In genomic region chr12:130871286-130872178, GRCh38 we compare ENCODE assay signal across 1 cellular context.
TF ChIP-seq lines count a peak whose summit lies in the region.

Gene RAN (plus strand): TSS chr12:130872066. CDS start chr12:130872594, 528 bp downstream.

TF ChIP-seq in K562, 482 proteins besides CTCF, POLR2A, EP300 and RAD21 (continued from another document and continues in another):
- TF ChIP-seq AFF4 (CRISPR knock-in tag; IDR thresholded peaks at IDR 0.05) (peak; percentile 67; the same call in 1 of the 2 replicates), CBFB (CRISPR knock-in tag; IDR thresholded peaks at IDR 0.05) (0 out of 2 replicates have a peak, but pooled peaks have one; percentile 36), E2F1 (CRISPR knock-in tag; IDR thresholded peaks at IDR 0.05) (peak; percentile 80; the same call in 1 of the 2 replicates), WHSC1 (IDR thresholded peaks at IDR 0.05; ENCODE audit: low read length) (no peak), ARID3B (CRISPR knock-in tag; IDR thresholded peaks at IDR 0.05; ENCODE audit: borderline replicate concordance) (peak; percentile 75; the same call in 1 of the 2 replicates), ZFPM2 (CRISPR knock-in tag; IDR thresholded peaks at IDR 0.05) (0 out of 2 replicates have a peak, but pooled peaks have one; percentile 20), ZBTB2 (IDR thresholded peaks at IDR 0.05) (0 out of 2 replicates have a peak, but pooled peaks have one; percentile 24), PRDM10 (IDR thresholded peaks at IDR 0.05; ENCODE audit: partially characterized antibody) (no peak), ZNF830 (CRISPR knock-in tag; IDR thresholded peaks at IDR 0.05) (peak; percentile 55; the same call in 1 of the 2 replicates), TAF1 (IDR thresholded peaks at IDR 0.05; ENCODE audit: control insufficient read depth, extremely low read depth, insufficient read depth, low read length, severe bottlenecking) (peak; percentile 81), POLR2G (IDR thresholded peaks at IDR 0.05; ENCODE audit: low read depth, low read length) (peak; percentile 95), HBP1 (CRISPR knock-in tag; IDR thresholded peaks at IDR 0.05) (peak; percentile 78; the same call in 1 of the 2 replicates), ARID1B (IDR thresholded peaks at IDR 0.05) (no peak), CEBPG (CRISPR knock-in tag; IDR thresholded peaks at IDR 0.05) (no peak), CEBPG (tag; conservative IDR thresholded peaks at IDR 0.05 in 1 of 2, IDR thresholded peaks at IDR 0.05 in 1 of 2) (peak; percentile 19 to 64; a peak in 2 of 4 replicates), TOE1 (IDR thresholded peaks at IDR 0.05; ENCODE audit: borderline replicate concordance) (peak; percentile 34; the same call in 1 of the 2 replicates), TOE1 (CRISPR knock-in tag; IDR thresholded peaks at IDR 0.05; ENCODE audit: borderline replicate concordance, low read depth) (no peak), PRPF4 (IDR thresholded peaks at IDR 0.05; ENCODE audit: insufficient read depth, low read depth, low read length, poor library complexity, severe bottlenecking) (peak; percentile 15), HNRNPL (IDR thresholded peaks at IDR 0.05; ENCODE audit: low read depth, low read length) (peak; percentile 69; the same call in 1 of the 2 replicates), CREB1 (IDR thresholded peaks at IDR 0.05) (peak; percentile 59; the same call in 1 of the 2 replicates), CREB1 (CRISPR knock-in tag; IDR thresholded peaks at IDR 0.05) (no peak), MTA3 (IDR thresholded peaks at IDR 0.05; ENCODE audit: borderline replicate concordance) (0 out of 2 replicates have a peak, but pooled peaks have one; percentile 46), MYC (IDR thresholded peaks at IDR 0.05; ENCODE audit: low read depth, low read length) (peak; percentile 98), MYC (CRISPR knock-in tag; IDR thresholded peaks at IDR 0.05; ENCODE audit: borderline replicate concordance, low read depth) (peak; percentile 75; the same call in 1 of the 2 replicates), ZKSCAN1 (IDR thresholded peaks at IDR 0.05; ENCODE audit: low read depth, low read length) (no peak), JUND (IDR thresholded peaks at IDR 0.05; ENCODE audit: borderline replicate concordance, low read depth, low read length) (0 out of 2 replicates have a peak, but pooled peaks have one; percentile 4), JUND (tag; IDR thresholded peaks at IDR 0.05; ENCODE audit: borderline replicate concordance, low read depth, low read length) (no peak), THRAP3 (IDR thresholded peaks at IDR 0.05; ENCODE audit: borderline replicate concordance) (0 out of 2 replicates have a peak, but pooled peaks have one; percentile 42), EHMT2 (IDR thresholded peaks at IDR 0.05) (no peak), TEAD2 (tag; IDR thresholded peaks at IDR 0.05) (no peak), TFE3 (CRISPR knock-in tag; IDR thresholded peaks at IDR 0.05) (no peak), CREB3 (tag; conservative IDR thresholded peaks at IDR 0.05; ENCODE audit: low read depth) (0 out of 2 replicates have a peak, but pooled peaks have one; percentile 27), DDX20 (tag; IDR thresholded peaks at IDR 0.05; ENCODE audit: low read depth) (no peak), SUPT5H (IDR thresholded peaks at IDR 0.05) (peak; percentile 89), NUFIP1 (IDR thresholded peaks at IDR 0.05; ENCODE audit: partially characterized antibody) (no peak), HMGN3 (IDR thresholded peaks at IDR 0.05; ENCODE audit: borderline replicate concordance, extremely low read depth, insufficient read length, low read depth, low read length) (peak; percentile 3), CREM (IDR thresholded peaks at IDR 0.05; ENCODE audit: low read depth) (peak; percentile 56; the same call in 1 of the 2 replicates), ZNF12 (CRISPR knock-in tag; IDR thresholded peaks at IDR 0.05) (0 out of 2 replicates have a peak, but pooled peaks have one; percentile 51), RUNX1 (IDR thresholded peaks at IDR 0.05; ENCODE audit: low read depth) (no peak), ZNF324 (CRISPR knock-in tag; IDR thresholded peaks at IDR 0.05) (no peak), NONO (IDR thresholded peaks at IDR 0.05; ENCODE audit: low read depth in 2 of 2, low read length in 1 of 2) (peak in 1 of 2 experiments; percentile 81; a peak in 2 of 4 replicates), ZBED1 (IDR thresholded peaks at IDR 0.05) (peak; percentile 68; the same call in 1 of the 2 replicates), CGGBP1 (CRISPR knock-in tag; IDR thresholded peaks at IDR 0.05) (no peak), GMEB1 (CRISPR knock-in tag; IDR thresholded peaks at IDR 0.05) (peak; percentile 97), GTF2F1 (IDR thresholded peaks at IDR 0.05; ENCODE audit: low read depth, low read length) (0 out of 2 replicates have a peak, but pooled peaks have one; percentile 34)
